Comparison of ENCODE assay signal across 8 cellular contexts in the genomic region with DNA sequence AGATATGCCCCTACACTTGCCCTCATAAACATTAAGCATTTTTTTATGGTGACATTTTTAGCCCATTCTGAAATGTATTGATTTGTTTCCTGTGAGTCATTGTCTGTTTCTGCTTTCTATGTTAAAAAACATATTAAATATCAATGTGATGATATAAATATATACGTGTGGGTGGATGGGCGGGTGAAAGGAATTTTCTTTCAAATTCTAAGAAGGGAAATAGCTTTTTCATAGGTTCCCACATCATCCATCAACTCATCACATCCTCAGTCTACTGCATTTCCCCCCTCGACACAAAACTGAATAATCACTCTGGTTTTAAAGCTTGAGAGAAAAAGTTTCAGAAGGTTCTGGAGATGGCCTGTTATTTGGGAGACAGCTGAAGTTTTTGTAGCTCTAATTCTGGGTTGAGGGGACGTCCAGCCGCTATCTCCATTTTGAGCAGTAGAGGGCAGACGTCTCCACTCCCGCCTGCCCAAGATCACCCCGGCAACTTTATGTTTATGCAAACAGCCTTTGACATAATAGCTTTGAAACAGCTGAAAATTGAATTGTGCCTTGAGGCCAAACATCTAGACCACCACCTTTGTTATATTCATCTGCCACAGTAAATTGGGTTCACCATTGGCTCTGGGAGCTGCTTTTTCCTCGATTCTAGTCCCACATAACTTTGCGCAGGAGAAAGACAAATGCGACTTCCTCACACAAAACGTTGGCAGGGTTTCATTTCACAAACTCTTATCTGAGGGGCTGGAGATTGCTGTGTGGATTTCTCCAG.
DNase-seq lines count a peak whose midpoint lies in the region; ATAC-seq and TF ChIP-seq lines count a peak whose summit lies in the region.

No MANE protein-coding gene starts in this region.

- no peaks in the 10 kb centered on the region for H3K79me2 ChIP-seq in DND-41 (ENCODE audit: insufficient read depth, low read length)
- H3K79me2 ChIP-seq in HCT116 (ENCODE audit: insufficient read depth, low read length): no peaks in the 10 kb centered on the region

- POLR2A ChIA-PET in HCT116 (lab: Charles Lee): no interaction called here

- RAD21 ChIA-PET in HCT116 (lab: Charles Lee; ENCODE audit: low non-redundant PET in 1 of 2, low total read pairs in 2 of 2, uncharacterized antibody in 2 of 2, unreplicated experiment in 2 of 2): interaction anchor here in 1 of 2 experiments (0.7 to 1.1 kb wide), 2 partner anchors 100 to 1032 kb away, joined by 3 to 4 read pairs; no protein-coding TSS in a partner anchor

- H3K9me3 ChIP-seq in DND-41 (ENCODE audit: insufficient read depth, low read length, severe bottlenecking): no peaks in the 10 kb centered on the region
- H3K9me3 ChIP-seq in HCT116 (ENCODE audit: control insufficient read depth in 1 of 2, insufficient read depth in 1 of 2, low read depth in 1 of 2, low read length in 2 of 2): no peaks in the 10 kb centered on the region

- no peaks in the 10 kb centered on the region for H3K9me2 ChIP-seq in HCT116 (ENCODE audit: insufficient read depth)

- H4K20me1 ChIP-seq in DND-41 (ENCODE audit: insufficient read depth, low read length): no peaks in the 10 kb centered on the region
- no peaks in the 10 kb centered on the region for H4K20me1 ChIP-seq in HCT116 (ENCODE audit: insufficient read depth)

- peak overlapping the region; percentile 55 for H2AFZ ChIP-seq in DND-41 (ENCODE audit: low read depth, low read length)
- peak overlapping the region; percentile 55 for H2AFZ ChIP-seq in HCT116 (ENCODE audit: low read depth, low read length, poor library complexity, severe bottlenecking)

- BruUV-seq in HCT116 (replicated peaks; lab: Mats Ljungman, UMichigan): no TSS peak

- TF ChIP-seq CTCF in DND-41 (IDR thresholded peaks at IDR 0.05; ENCODE audit: borderline replicate concordance, extremely low read depth, low read length, poor library complexity, severe bottlenecking) (peak; percentile 88), HCT116 (IDR thresholded peaks at IDR 0.05 in 2 of 3, conservative IDR thresholded peaks at IDR 0.05 in 1 of 3; ENCODE audit: borderline replicate concordance in 1 of 3, insufficient read depth in 1 of 3, low read depth in 2 of 3, low read length in 2 of 3) (peak; percentile 37 to 80 (median 78); a peak in 5 of 6 replicates), VCaP (conservative IDR thresholded peaks at IDR 0.05) (peak; percentile 84)

- H3K27ac ChIP-seq in DND-41 (ENCODE audit: low read length): no peak overlapping the region
- H3K27ac ChIP-seq in HCT116 (ENCODE audit: low read depth, low read length): no peak overlapping the region
- no peak overlapping the region for H3K27ac ChIP-seq in VCaP

- H3K4me1 ChIP-seq in DND-41 (ENCODE audit: insufficient read depth, low read length) (peaks cover 3% of the 10 kb centered on the region; the same call in 1 of the 2 replicates), HCT116 (ENCODE audit: control insufficient read depth in 1 of 2, insufficient read depth in 2 of 2, low read length in 2 of 2) (no peaks in the 10 kb centered on the region)

- peak; percentile 65 for DNase-seq in DND-41
- DNase-seq in HCT116 (ENCODE audit: low read depth, low spot score): peak; percentile 42
- DNase-seq in NCI-H1930 (lab: John Stamatoyannopoulos, UW): peak; percentile 11 to 12
- DNase-seq in cerebellum (ENCODE audit: low spot score): peak; percentile 39
- DNase-seq in kidney tubule cell (ENCODE audit: low spot score): peak; percentile 66
- peak; percentile 7 for DNase-seq in stimulated activated CD4-positive, alpha-beta T cell treated with anti-CD3 and anti-CD28 coated beads, Interleukin-2, amount 100 ng/mL, for 4 hours (ENCODE audit: low read depth)

- CTCF ChIA-PET in HCT116 (lab: Charles Lee): interaction anchor here (0.6 to 1.6 kb wide), 31 partner anchors 10 to 1061 kb away, joined by 3 to 40 read pairs (median 4); no protein-coding TSS in a partner anchor

- peak; percentile 65 for TF ChIP-seq RAD21 in HCT116 (IDR thresholded peaks at IDR 0.05; ENCODE audit: low read depth)

- no peak overlapping the region for H3K4me2 ChIP-seq in DND-41 (ENCODE audit: insufficient read depth, low read length)
- no peak overlapping the region for H3K4me2 ChIP-seq in HCT116 (ENCODE audit: low read length)

- H3K36me3 ChIP-seq in DND-41 (ENCODE audit: insufficient read depth, low read length) (no peaks in the 10 kb centered on the region), HCT116 (ENCODE audit: control insufficient read depth in 1 of 2, insufficient read depth in 2 of 2, low read length in 2 of 2) (no peaks in the 10 kb centered on the region)

- ATAC-seq in DND-41 (ENCODE audit: insufficient read depth, low read depth) (peak; percentile 93), HCT116 (peak; percentile 93), HG03378 (IDR thresholded peaks at IDR 0.05; ENCODE audit: unreplicated experiment) (no peak)

- intact Hi-C loops in HCT116 (cut with micrococcal nuclease): loop anchor here (1.0 to 10.0 kb wide), 3 partner anchors 250 to 1031 kb away; no protein-coding TSS in a partner anchor

- no peak overlapping the region for H3K9ac ChIP-seq in DND-41 (ENCODE audit: low read depth, low read length)
- no peak overlapping the region for H3K9ac ChIP-seq in HCT116 (ENCODE audit: low read length)

- no peak overlapping the region for H3K4me3 ChIP-seq in DND-41 (ENCODE audit: low read depth in 1 of 2, low read length in 2 of 2)
- no peak overlapping the region for H3K4me3 ChIP-seq in HCT116 (replicated peaks in 1 of 2; ENCODE audit: low read depth in 1 of 2, low read length in 2 of 2)

- TF ChIP-seq POLR2A in HCT116 (IDR thresholded peaks at IDR 0.05; ENCODE audit: borderline replicate concordance, extremely low read depth, insufficient read depth, insufficient read length): no peak

- no peaks in the 10 kb centered on the region for H3K27me3 ChIP-seq in DND-41 (ENCODE audit: insufficient read depth, low read length, poor library complexity)
- H3K27me3 ChIP-seq in HCT116 (ENCODE audit: insufficient read depth, low read length): peaks cover 15% of the 10 kb centered on the region

TF ChIP-seq in HCT116, 20 proteins besides CTCF, POLR2A, EP300 and RAD21:
- TF ChIP-seq, protein P1, sequence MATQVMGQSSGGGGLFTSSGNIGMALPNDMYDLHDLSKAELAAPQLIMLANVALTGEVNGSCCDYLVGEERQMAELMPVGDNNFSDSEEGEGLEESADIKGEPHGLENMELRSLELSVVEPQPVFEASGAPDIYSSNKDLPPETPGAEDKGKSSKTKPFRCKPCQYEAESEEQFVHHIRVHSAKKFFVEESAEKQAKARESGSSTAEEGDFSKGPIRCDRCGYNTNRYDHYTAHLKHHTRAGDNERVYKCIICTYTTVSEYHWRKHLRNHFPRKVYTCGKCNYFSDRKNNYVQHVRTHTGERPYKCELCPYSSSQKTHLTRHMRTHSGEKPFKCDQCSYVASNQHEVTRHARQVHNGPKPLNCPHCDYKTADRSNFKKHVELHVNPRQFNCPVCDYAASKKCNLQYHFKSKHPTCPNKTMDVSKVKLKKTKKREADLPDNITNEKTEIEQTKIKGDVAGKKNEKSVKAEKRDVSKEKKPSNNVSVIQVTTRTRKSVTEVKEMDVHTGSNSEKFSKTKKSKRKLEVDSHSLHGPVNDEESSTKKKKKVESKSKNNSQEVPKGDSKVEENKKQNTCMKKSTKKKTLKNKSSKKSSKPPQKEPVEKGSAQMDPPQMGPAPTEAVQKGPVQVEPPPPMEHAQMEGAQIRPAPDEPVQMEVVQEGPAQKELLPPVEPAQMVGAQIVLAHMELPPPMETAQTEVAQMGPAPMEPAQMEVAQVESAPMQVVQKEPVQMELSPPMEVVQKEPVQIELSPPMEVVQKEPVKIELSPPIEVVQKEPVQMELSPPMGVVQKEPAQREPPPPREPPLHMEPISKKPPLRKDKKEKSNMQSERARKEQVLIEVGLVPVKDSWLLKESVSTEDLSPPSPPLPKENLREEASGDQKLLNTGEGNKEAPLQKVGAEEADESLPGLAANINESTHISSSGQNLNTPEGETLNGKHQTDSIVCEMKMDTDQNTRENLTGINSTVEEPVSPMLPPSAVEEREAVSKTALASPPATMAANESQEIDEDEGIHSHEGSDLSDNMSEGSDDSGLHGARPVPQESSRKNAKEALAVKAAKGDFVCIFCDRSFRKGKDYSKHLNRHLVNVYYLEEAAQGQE (IDR thresholded peaks at IDR 0.05; ENCODE audit: low read depth): no peak
- TF ChIP-seq EGR1 (IDR thresholded peaks at IDR 0.05; ENCODE audit: low read depth) (no peak), YY1 (IDR thresholded peaks at IDR 0.05; ENCODE audit: extremely low read depth, insufficient replicate concordance, low read depth, low read length) (no peak)

Comparison
In these comparisons a context has a peak if more than half of its experiments do, and no peak if none do; other contexts are left out.
1. DNase-seq: peak in every context shown above with its lines; median percentile 66 in kidney tubule cell; 65 in DND-41; 42 in HCT116; 39 in cerebellum; 12 in NCI-H1930; 7 in stimulated activated CD4-positive, alpha-beta T cell treated with anti-CD3 and anti-CD28 coated beads, Interleukin-2, amount 100 ng/mL, for 4 hours.